Comparison of ENCODE assay signal across 1 cellular context in genomic region chr6:72579865-72580264, GRCh38.
TF ChIP-seq lines count a peak whose summit lies in the region.

No MANE protein-coding gene starts in this region.

TF ChIP-seq in GM23338, 12 proteins besides CTCF, POLR2A, EP300 and RAD21 (continued from another document):
- no peak for TF ChIP-seq REST (IDR thresholded peaks at IDR 0.05; ENCODE audit: unreplicated experiment)
- TF ChIP-seq POLR2AphosphoS5 (IDR thresholded peaks at IDR 0.05; ENCODE audit: low read depth), result no peak
- no peak for TF ChIP-seq EZH2phosphoT487 (IDR thresholded peaks at IDR 0.05; ENCODE audit: unreplicated experiment)
- TF ChIP-seq ETS1 (IDR thresholded peaks at IDR 0.05), result no peak
- TF ChIP-seq NANOG (IDR thresholded peaks at IDR 0.05; ENCODE audit: borderline replicate concordance), result no peak
- no peak for TF ChIP-seq ZNF331 (CRISPR knock-in tag; IDR thresholded peaks at IDR 0.05; ENCODE audit: low read depth)
- TF ChIP-seq JUNB (IDR thresholded peaks at IDR 0.05; ENCODE audit: unreplicated experiment), result no peak
- TF ChIP-seq ZNF114 (CRISPR knock-in tag; IDR thresholded peaks at IDR 0.05), result no peak
- no peak for TF ChIP-seq EZH2 (IDR thresholded peaks at IDR 0.05; ENCODE audit: low read depth, unreplicated experiment)
TF ChIP-seq in GM23338: peak in this region for 0.
